In genomic region chr1:153557877-153558276, GRCh38 we compare ENCODE assay signal across 35 cellular contexts. TPM values are rescaled to one million over a fixed set of nuclear protein-coding genes. Genes with fewer than 3 reads are reported as not detected.
"Had no signal": no experiment of that assay in that cellular context is flagged by ENCODE, and none has a peak within 500 bp of the region (broad histone marks: within the 10 kb centered on the region; RNA-seq: fewer than 3 reads in every experiment).

No MANE protein-coding gene starts in this region.

- ATAC-seq: activated CD4-positive, alpha-beta T cell treated with anti-CD3 and anti-CD28 coated beads for 36 hours; activated CD8-positive, alpha-beta memory T cell treated with anti-CD3 and anti-CD28 coated beads, Interleukin-2, amount 10 ng/mL, durations not matched to agents 7 days and 5 days; activated CD8-positive, alpha-beta T cell treated with anti-CD3 and anti-CD28 coated beads, Interleukin-2, amount 10 ng/mL, durations not matched to agents 7 days and 5 days; activated naive CD4-positive, alpha-beta T cell treated with anti-CD3 and anti-CD28 coated beads, Interleukin-2, amount 50 U/mL, for 72 hours; activated T-cell treated with anti-CD3 and anti-CD28 coated beads, Interleukin-2, amount 50 U/mL, for 72 hours; foreskin keratinocyte; gastrocnemius medialis; heart right ventricle; T-helper 17 cell had no signal

- H3K4me3 ChIP-seq: ascending aorta, coronary artery, dorsolateral prefrontal cortex, esophagus muscularis mucosa, gastrocnemius medialis, heart right ventricle, hepatocyte had no signal

- H2AFZ ChIP-seq: hepatocyte had no signal

- H3K36me3 Mint-ChIP-seq: activated CD4-positive, alpha-beta memory T cell treated with anti-CD3 and anti-CD28 coated beads for 36 hours; activated CD8-positive, alpha-beta memory T cell treated with anti-CD3 and anti-CD28 coated beads, Interleukin-2, amount 10 ng/mL, durations not matched to agents 7 days and 5 days; activated naive CD4-positive, alpha-beta T cell treated with anti-CD3 and anti-CD28 coated beads, Interleukin-2, amount 10 ng/mL, durations not matched to agents 7 days and 5 days; activated naive CD4-positive, alpha-beta T cell treated with anti-CD3 and anti-CD28 coated beads, Interleukin-2, amount 50 U/mL, for 72 hours; activated naive CD8-positive, alpha-beta T cell treated with anti-CD3 and anti-CD28 coated beads, Interleukin-2, amount 10 ng/mL, durations not matched to agents 7 days and 5 days; brain had no signal

- H3K27me3 Mint-ChIP-seq: activated CD4-positive, alpha-beta memory T cell treated with anti-CD3 and anti-CD28 coated beads for 36 hours; activated CD4-positive, alpha-beta T cell treated with anti-CD3 and anti-CD28 coated beads for 36 hours; activated CD4-positive, alpha-beta T cell treated with anti-CD3 and anti-CD28 coated beads, Interleukin-2, amount 10 ng/mL, durations not matched to agents 24 days and 14 days; activated CD8-positive, alpha-beta memory T cell treated with anti-CD3 and anti-CD28 coated beads, Interleukin-2, amount 10 ng/mL, durations not matched to agents 7 days and 5 days; activated naive CD8-positive, alpha-beta T cell treated with anti-CD3 and anti-CD28 coated beads, Interleukin-2, amount 10 ng/mL, durations not matched to agents 7 days and 5 days; activated T-cell treated with anti-CD3 and anti-CD28 coated beads, Interleukin-2, amount 50 U/mL, for 24 hours; central memory CD8-positive, alpha-beta T cell; dendritic cell treated with granulocyte-macrophage colony-stimulating factor and Interleukin-4, amounts not matched to agents 40 ng/mL and 50 ng/mL, for 4 days; T-helper 17 cell had no signal

- H3K36me3 ChIP-seq: ascending aorta, esophagus muscularis mucosa, gastrocnemius medialis, heart right ventricle had no signal

- H3K4me2 ChIP-seq: hepatocyte had no signal

- H3K4me3 Mint-ChIP-seq: activated CD4-positive, alpha-beta memory T cell treated with anti-CD3 and anti-CD28 coated beads for 36 hours; activated CD4-positive, alpha-beta T cell treated with anti-CD3 and anti-CD28 coated beads for 36 hours; activated CD4-positive, alpha-beta T cell treated with anti-CD3 and anti-CD28 coated beads, Interleukin-2, amount 10 ng/mL, durations not matched to agents 24 days and 14 days; activated CD8-positive, alpha-beta memory T cell treated with anti-CD3 and anti-CD28 coated beads, Interleukin-2, amount 10 ng/mL, durations not matched to agents 7 days and 5 days; activated CD8-positive, alpha-beta T cell treated with anti-CD3 and anti-CD28 coated beads, Interleukin-2, amount 10 ng/mL, durations not matched to agents 7 days and 5 days; activated naive CD4-positive, alpha-beta T cell treated with anti-CD3 and anti-CD28 coated beads, Interleukin-2, amount 10 ng/mL, durations not matched to agents 7 days and 5 days; activated naive CD8-positive, alpha-beta T cell treated with anti-CD3 and anti-CD28 coated beads, Interleukin-2, amount 10 ng/mL, durations not matched to agents 7 days and 5 days; activated T-cell treated with anti-CD3 and anti-CD28 coated beads, Interleukin-2, amount 50 U/mL, for 24 hours; activated T-cell treated with anti-CD3 and anti-CD28 coated beads, Interleukin-2, amount 50 U/mL, for 72 hours; brain; central memory CD8-positive, alpha-beta T cell; dendritic cell treated with granulocyte-macrophage colony-stimulating factor and Interleukin-4, amounts not matched to agents 40 ng/mL and 50 ng/mL, for 4 days; endodermal cell; T-helper 17 cell had no signal

- H3K9me3 ChIP-seq: ascending aorta, esophagus muscularis mucosa, gastrocnemius medialis, heart right ventricle had no signal

- H3K4me1 Mint-ChIP-seq: activated CD4-positive, alpha-beta T cell treated with anti-CD3 and anti-CD28 coated beads for 36 hours; central memory CD8-positive, alpha-beta T cell; endodermal cell had no signal

- H3K4me1 ChIP-seq: foreskin keratinocyte had no signal

- H3K9me3 Mint-ChIP-seq: activated CD4-positive, alpha-beta memory T cell treated with anti-CD3 and anti-CD28 coated beads for 36 hours; activated CD4-positive, alpha-beta T cell treated with anti-CD3 and anti-CD28 coated beads, Interleukin-2, amount 10 ng/mL, durations not matched to agents 24 days and 14 days; activated naive CD4-positive, alpha-beta T cell treated with anti-CD3 and anti-CD28 coated beads, Interleukin-2, amount 10 ng/mL, durations not matched to agents 7 days and 5 days; activated naive CD4-positive, alpha-beta T cell treated with anti-CD3 and anti-CD28 coated beads, Interleukin-2, amount 50 U/mL, for 72 hours; activated naive CD8-positive, alpha-beta T cell treated with anti-CD3 and anti-CD28 coated beads, Interleukin-2, amount 10 ng/mL, durations not matched to agents 7 days and 5 days; activated T-cell treated with anti-CD3 and anti-CD28 coated beads, Interleukin-2, amount 50 U/mL, for 24 hours; activated T-cell treated with anti-CD3 and anti-CD28 coated beads, Interleukin-2, amount 50 U/mL, for 72 hours; central memory CD8-positive, alpha-beta T cell; dendritic cell treated with granulocyte-macrophage colony-stimulating factor and Interleukin-4, amounts not matched to agents 40 ng/mL and 50 ng/mL, for 4 days; endodermal cell had no signal

- H3K79me2 ChIP-seq: hepatocyte had no signal

- H3K27me3 ChIP-seq: ascending aorta, dorsolateral prefrontal cortex, esophagus muscularis mucosa, foreskin keratinocyte, gastrocnemius medialis, heart right ventricle, hepatocyte had no signal

- DNase-seq: activated CD4-positive, alpha-beta memory T cell treated with anti-CD3 and anti-CD28 coated beads for 36 hours; activated CD4-positive, alpha-beta T cell treated with anti-CD3 and anti-CD28 coated beads for 36 hours; activated CD4-positive, alpha-beta T cell treated with anti-CD3 and anti-CD28 coated beads, Interleukin-2, amount 10 ng/mL, durations not matched to agents 24 days and 14 days; activated CD4-positive, CD25-positive, alpha-beta regulatory T cell; activated CD4-positive, CD25-positive, alpha-beta regulatory T cell treated with anti-CD3 and anti-CD28 coated beads, Interleukin-2, amount 50 U/mL, for 72 hours; activated CD8-positive, alpha-beta memory T cell treated with anti-CD3 and anti-CD28 coated beads, Interleukin-2, amount 10 ng/mL, durations not matched to agents 7 days and 5 days; activated CD8-positive, alpha-beta memory T cell treated with anti-CD3 and anti-CD28 coated beads, Interleukin-2, amount 50 U/mL, for 48 hours; activated CD8-positive, alpha-beta T cell treated with anti-CD3 and anti-CD28 coated beads, Interleukin-2, amount 10 ng/mL, durations not matched to agents 7 days and 5 days; activated gamma-delta T cell; activated naive CD4-positive, alpha-beta T cell; activated naive CD4-positive, alpha-beta T cell treated with anti-CD3 and anti-CD28 coated beads, Interleukin-2, amount 10 ng/mL, durations not matched to agents 7 days and 5 days; activated naive CD8-positive, alpha-beta T cell treated with anti-CD3 and anti-CD28 coated beads, Interleukin-2, amount 10 ng/mL, durations not matched to agents 7 days and 5 days; activated T-cell treated with anti-CD3 and anti-CD28 coated beads for 4 hours; activated T-cell treated with anti-CD3 and anti-CD28 coated beads, Interleukin-2, amount 50 U/mL, for 24 hours; activated T-cell treated with anti-CD3 and anti-CD28 coated beads, Interleukin-2, amount 50 U/mL, for 72 hours; dorsolateral prefrontal cortex; effector memory CD4-positive, alpha-beta T cell; endodermal cell; gastrocnemius medialis; heart right ventricle; T-helper 1 cell; T-helper 17 cell had no signal

- H3K27ac ChIP-seq: ascending aorta, coronary artery, dorsolateral prefrontal cortex, esophagus muscularis mucosa, foreskin keratinocyte, gastrocnemius medialis, heart right ventricle, hepatocyte had no signal

- H3K27ac Mint-ChIP-seq: activated CD4-positive, alpha-beta memory T cell treated with anti-CD3 and anti-CD28 coated beads for 36 hours; activated CD4-positive, alpha-beta T cell treated with anti-CD3 and anti-CD28 coated beads for 36 hours; activated CD4-positive, alpha-beta T cell treated with anti-CD3 and anti-CD28 coated beads, Interleukin-2, amount 10 ng/mL, durations not matched to agents 24 days and 14 days; activated CD8-positive, alpha-beta memory T cell treated with anti-CD3 and anti-CD28 coated beads, Interleukin-2, amount 10 ng/mL, durations not matched to agents 7 days and 5 days; activated CD8-positive, alpha-beta T cell treated with anti-CD3 and anti-CD28 coated beads, Interleukin-2, amount 10 ng/mL, durations not matched to agents 7 days and 5 days; activated naive CD4-positive, alpha-beta T cell treated with anti-CD3 and anti-CD28 coated beads, Interleukin-2, amount 10 ng/mL, durations not matched to agents 7 days and 5 days; activated naive CD4-positive, alpha-beta T cell treated with anti-CD3 and anti-CD28 coated beads, Interleukin-2, amount 50 U/mL, for 72 hours; activated naive CD8-positive, alpha-beta T cell treated with anti-CD3 and anti-CD28 coated beads, Interleukin-2, amount 10 ng/mL, durations not matched to agents 7 days and 5 days; activated T-cell treated with anti-CD3 and anti-CD28 coated beads, Interleukin-2, amount 50 U/mL, for 24 hours; activated T-cell treated with anti-CD3 and anti-CD28 coated beads, Interleukin-2, amount 50 U/mL, for 72 hours; brain; dendritic cell treated with granulocyte-macrophage colony-stimulating factor and Interleukin-4, amounts not matched to agents 40 ng/mL and 50 ng/mL, for 4 days; endodermal cell; T-helper 17 cell had no signal

RNA-seq across cellular contexts. Expression of gene S100A2, which starts 7.8 kb away (rescaled TPM):
- total RNA-seq: activated naive CD8-positive, alpha-beta T cell treated with anti-CD3 and anti-CD28 coated beads, Interleukin-2, amount 10 ng/mL, durations not matched to agents 7 days and 5 days; ascending aorta; cerebellum had no signal

RNA-seq across cellular contexts. Expression of gene S100A3, which starts 8.8 kb away (rescaled TPM):
- total RNA-seq: activated CD4-positive, alpha-beta memory T cell treated with anti-CD3 and anti-CD28 coated beads for 36 hours; activated CD4-positive, alpha-beta T cell treated with anti-CD3 and anti-CD28 coated beads for 36 hours; activated CD4-positive, alpha-beta T cell treated with anti-CD3 and anti-CD28 coated beads, Interleukin-2, amount 10 ng/mL, durations not matched to agents 24 days and 14 days; activated CD8-positive, alpha-beta memory T cell treated with anti-CD3 and anti-CD28 coated beads for 36 hours; activated CD8-positive, alpha-beta memory T cell treated with anti-CD3 and anti-CD28 coated beads, Interleukin-2, amount 10 ng/mL, durations not matched to agents 7 days and 5 days; activated CD8-positive, alpha-beta T cell treated with anti-CD3 and anti-CD28 coated beads, Interleukin-2, amount 10 ng/mL, durations not matched to agents 7 days and 5 days; activated naive CD4-positive, alpha-beta T cell treated with anti-CD3 and anti-CD28 coated beads, Interleukin-2, amount 50 U/mL, for 72 hours; activated naive CD8-positive, alpha-beta T cell treated with anti-CD3 and anti-CD28 coated beads, Interleukin-2, amount 10 ng/mL, durations not matched to agents 7 days and 5 days; activated T-cell treated with anti-CD3 and anti-CD28 coated beads, Interleukin-2, amount 50 U/mL, for 72 hours; ascending aorta; cerebellum; endodermal cell; T-helper 17 cell had no signal

RNA-seq across cellular contexts. Expression of gene S100A5, which starts 17.1 kb away (rescaled TPM):
- total RNA-seq: ascending aorta, bronchial epithelial cell, cardiac septum, cerebellum, endodermal cell, foreskin keratinocyte, gastrocnemius medialis, heart right ventricle, hepatocyte had no signal
- polyA plus RNA-seq: heart right ventricle had no signal
